In genomic region chr7:42069625-42070024, GRCh38 we compare ENCODE assay signal across 22 cellular contexts.
"Had no signal": no experiment of that assay in that cellular context is flagged by ENCODE, and none has a peak within 500 bp of the region (broad histone marks: within the 10 kb centered on the region; RNA-seq: fewer than 3 reads in every experiment).

No MANE protein-coding gene starts in this region.

- DNase-seq: activated B cell treated with CpG ODN at 0.5 μM for 24 hours; activated CD4-positive, alpha-beta T cell treated with anti-CD3 and anti-CD28 coated beads for 36 hours; activated CD4-positive, alpha-beta T cell treated with anti-CD3 and anti-CD28 coated beads, Interleukin-2, amount 50 U/mL, for 4 hours; activated CD8-positive, alpha-beta memory T cell treated with anti-CD3 and anti-CD28 coated beads for 24 hours; activated CD8-positive, alpha-beta memory T cell treated with anti-CD3 and anti-CD28 coated beads, Interleukin-2, amount 50 U/mL, for 4 hours; activated naive CD4-positive, alpha-beta T cell treated with Interleukin-2 at 50 U/mL for 16 hours; activated naive CD8-positive, alpha-beta T cell treated with anti-CD3 and anti-CD28 coated beads for 36 hours; activated T-cell treated with anti-CD3 and anti-CD28 coated beads, Interleukin-2, amount 50 U/mL, for 4 hours; amniotic stem cell; effector CD4-positive, alpha-beta T cell; foreskin melanocyte; glutamatergic neuron; hippocampal formation; spleen; stimulated activated CD4-positive, alpha-beta T cell treated with anti-CD3 and anti-CD28 coated beads, Interleukin-4, amount 100 ng/mL, for 1 hour; stimulated activated naive CD4-positive, alpha-beta T cell; T1000; testis; upper lobe of left lung had no signal

- H3K4me1 ChIP-seq: spleen, testis had no signal

- H3K9me3 ChIP-seq: spleen, testis, upper lobe of left lung had no signal

- H3K4me3 ChIP-seq: cardiac muscle cell, spleen, testis, upper lobe of left lung had no signal

- H3K36me3 ChIP-seq: cardiac muscle cell, spleen, upper lobe of left lung had no signal

- ATAC-seq: activated CD4-positive, alpha-beta T cell treated with anti-CD3 and anti-CD28 coated beads for 36 hours; activated T-cell treated with anti-CD3 and anti-CD28 coated beads, Interleukin-2, amount 50 U/mL, for 4 hours had no signal

- H3K27me3 ChIP-seq: cardiac muscle cell, spleen, testis, upper lobe of left lung had no signal

- H3K27ac Mint-ChIP-seq: activated B cell treated with CpG ODN at 0.5 μM for 24 hours; activated CD4-positive, alpha-beta T cell treated with anti-CD3 and anti-CD28 coated beads for 36 hours; activated naive CD8-positive, alpha-beta T cell treated with anti-CD3 and anti-CD28 coated beads for 36 hours; progenitor cell of endocrine pancreas; T-helper 1 cell treated with Interleukin-12 subunit alpha and Interleukin-12 subunit beta and Interleukin-4 antibody, amounts not matched to agents 30 μg/mL and 1 μg/mL, for 36 hours had no signal

- H3K36me3 Mint-ChIP-seq: activated naive CD8-positive, alpha-beta T cell treated with anti-CD3 and anti-CD28 coated beads for 36 hours had no signal

- H3K9me3 Mint-ChIP-seq: activated B cell treated with CpG ODN at 0.5 μM for 24 hours; activated naive CD8-positive, alpha-beta T cell treated with anti-CD3 and anti-CD28 coated beads for 36 hours; activated T-cell treated with anti-CD3 and anti-CD28 coated beads, Interleukin-2, amount 50 U/mL, for 4 hours; T-helper 1 cell treated with Interleukin-12 subunit alpha and Interleukin-12 subunit beta and Interleukin-4 antibody, amounts not matched to agents 30 μg/mL and 1 μg/mL, for 36 hours had no signal

- H3K4me1 Mint-ChIP-seq: activated B cell treated with CpG ODN at 0.5 μM for 24 hours; activated CD4-positive, alpha-beta T cell treated with anti-CD3 and anti-CD28 coated beads for 36 hours; activated naive CD8-positive, alpha-beta T cell treated with anti-CD3 and anti-CD28 coated beads for 36 hours had no signal

- H3K4me3 Mint-ChIP-seq: activated B cell treated with CpG ODN at 0.5 μM for 24 hours; activated CD4-positive, alpha-beta T cell treated with anti-CD3 and anti-CD28 coated beads for 36 hours; activated naive CD8-positive, alpha-beta T cell treated with anti-CD3 and anti-CD28 coated beads for 36 hours; activated T-cell treated with anti-CD3 and anti-CD28 coated beads, Interleukin-2, amount 50 U/mL, for 4 hours; T-helper 1 cell treated with Interleukin-12 subunit alpha and Interleukin-12 subunit beta and Interleukin-4 antibody, amounts not matched to agents 30 μg/mL and 1 μg/mL, for 36 hours had no signal

- H3K27ac ChIP-seq: cardiac muscle cell, spleen, testis, upper lobe of left lung had no signal
